20 cellular contexts compared by ENCODE assay signal in genomic region chr1:42743302-42744029, GRCh38. TPM values are rescaled to one million over a fixed set of nuclear protein-coding genes. Genes with fewer than 3 reads are reported as not detected.
A peak's percentile ranks its signal among the peaks of the same experiment; 100 is the strongest.
DNase-seq lines count a peak whose midpoint lies in the region; ATAC-seq, FAIRE-seq and TF ChIP-seq lines count a peak whose summit lies in the region.
"Had no signal": no experiment of that assay in that cellular context is flagged by ENCODE, and none has a peak within 500 bp of the region (broad histone marks: within the 10 kb centered on the region; RNA-seq: fewer than 3 reads in every experiment).

No MANE protein-coding gene starts in this region.

- H2BK20ac ChIP-seq in H1 (ENCODE audit: low read length): no peak overlapping the region

- TF ChIP-seq EP300 in H1 (IDR thresholded peaks at IDR 0.05; ENCODE audit: borderline replicate concordance in 1 of 2, low read depth in 2 of 2, low read length in 2 of 2): no peak

- H2BK12ac ChIP-seq in H1 (ENCODE audit: low read depth, low read length): 0 out of 2 replicates have a peak overlapping the region, but pooled peaks have one; percentile 70

- peaks cover 5% of the 10 kb centered on the region; the same call in 1 of the 2 replicates for H3K23me2 ChIP-seq in H1 (ENCODE audit: low read depth, low read length)

- 0 out of 2 replicates have a peak overlapping the region, but pooled peaks have one; percentile 6 for H4K8ac ChIP-seq in H1 (ENCODE audit: extremely low read depth, insufficient read depth, low read length)

- no peaks in the 10 kb centered on the region for H3K9me3 Mint-ChIP-seq in neural crest cell
- H3K9me3 Mint-ChIP-seq: activated T-helper 1 cell treated with anti-CD3 and anti-CD28 coated beads, Interleukin-12 subunit alpha, Interleukin-12 subunit beta, Interleukin-2, Interleukin-4 antibody, amounts not matched to agents 30 ng/mL and 10 ng/mL and 1 ng/mL, durations not matched to agents 14 hours and 24 hours and 36 hours; effector memory CD8-positive, alpha-beta T cell; T-helper 1 cell treated with Interleukin-12 subunit alpha and Interleukin-12 subunit beta and Interleukin-4 antibody, amounts not matched to agents 30 μg/mL and 1 μg/mL, for 36 hours had no signal

- H3K4ac ChIP-seq in H1 (replicated peaks; ENCODE audit: insufficient read length, low read depth, low read length): no peak overlapping the region

- TF ChIP-seq POLR2A in H1 (IDR thresholded peaks at IDR 0.05; ENCODE audit: control extremely low read depth in 1 of 2, low read depth in 2 of 2, low read length in 2 of 2) (no peak), body of pancreas (IDR thresholded peaks at IDR 0.05) (no peak)

- H3K27ac ChIP-seq in H1 (ENCODE audit: low read depth, low read length) (no peak overlapping the region), body of pancreas (no peak overlapping the region), right atrium auricular region (no peak overlapping the region)
- H3K27ac ChIP-seq: adrenal gland had no signal

- no peak overlapping the region for H3K56ac ChIP-seq in H1 (replicated peaks; ENCODE audit: insufficient read length, low read depth, low read length)

- no peak overlapping the region for H2AFZ ChIP-seq in H1 (ENCODE audit: low read length)

- peak; percentile 52 for DNase-seq in ELF-1 (ENCODE audit: low read depth, low spot score)
- peak; percentile 52 for DNase-seq in NCI-H2171 (lab: John Stamatoyannopoulos, UW)
- no peak for DNase-seq in H1 (ENCODE audit: low read depth in 1 of 2, low spot score in 2 of 2)
- no peak for DNase-seq in neural crest cell (ENCODE audit: low read depth, low spot score)
- DNase-seq in NCI-H526 (lab: John Stamatoyannopoulos, UW): no peak
- no peak for DNase-seq in DMS153 (lab: John Stamatoyannopoulos, UW)
- no peak for DNase-seq in body of pancreas
- no peak for DNase-seq in right atrium auricular region (ENCODE audit: low spot score)
- DNase-seq: effector memory CD8-positive, alpha-beta T cell; hypothalamus; left colon; stimulated activated CD4-positive, alpha-beta T cell treated with anti-CD3 and anti-CD28 coated beads, Interleukin-4, amount 100 ng/mL, for 24 hours; stimulated activated CD8-positive, alpha-beta memory T cell treated with anti-CD3 and anti-CD28 coated beads, Interleukin-4, amount 100 ng/mL, for 48 hours; substantia nigra had no signal

- no peak for ATAC-seq in body of pancreas
- ATAC-seq: effector memory CD8-positive, alpha-beta T cell; left colon had no signal

- peaks cover 0 to 2% of the 10 kb centered on the region in 2 experiments for H4K20me1 ChIP-seq in H1 (replicated peaks in 1 of 2; ENCODE audit: control insufficient read depth in 1 of 2, insufficient read depth in 2 of 2, low read length in 2 of 2)

- peaks cover 32% of the 10 kb centered on the region for H3K4me1 Mint-ChIP-seq in neural crest cell

- H3K9me3 ChIP-seq in H1 (ENCODE audit: insufficient read depth in 2 of 2, low read depth in 1 of 2, low read length in 1 of 2) (no peaks in the 10 kb centered on the region), body of pancreas (no peaks in the 10 kb centered on the region), right atrium auricular region (no peaks in the 10 kb centered on the region)
- H3K9me3 ChIP-seq: adrenal gland had no signal

- no peak overlapping the region for H4K5ac ChIP-seq in H1 (ENCODE audit: insufficient read length, low read depth, low read length)

- H3K27me3 ChIP-seq in H1 (replicated peaks in 1 of 4; ENCODE audit: control insufficient read depth in 3 of 4, extremely low read depth in 1 of 4, insufficient read depth in 3 of 4, low read length in 3 of 4) (no peaks in the 10 kb centered on the region), body of pancreas (no peaks in the 10 kb centered on the region), right atrium auricular region (no peaks in the 10 kb centered on the region)
- H3K27me3 ChIP-seq: adrenal gland had no signal

- intact Hi-C loops in body of pancreas (cut with DNase I): loop anchor here (10.0 kb wide), 2 partner anchors 169 to 599 kb away; no protein-coding TSS in a partner anchor

- peaks cover 3% of the 10 kb centered on the region; the same call in 1 of the 2 replicates for H3K79me1 ChIP-seq in H1 (ENCODE audit: low read depth, low read length)

- peaks cover 0 to 36% (median 28%) of the 10 kb centered on the region in 4 experiments; a peak in 6 of 7 replicates for H3K4me1 ChIP-seq in H1 (replicated peaks in 1 of 4; ENCODE audit: control insufficient read depth in 3 of 4, insufficient read depth in 4 of 4, low read length in 3 of 4)
- H3K4me1 ChIP-seq in body of pancreas: no peaks in the 10 kb centered on the region
- H3K4me1 ChIP-seq in right atrium auricular region: no peaks in the 10 kb centered on the region

- H3K27me3 Mint-ChIP-seq in neural crest cell (ENCODE audit: low read depth): no peaks in the 10 kb centered on the region
- H3K27me3 Mint-ChIP-seq: effector memory CD8-positive, alpha-beta T cell had no signal

- 86% methylated on average over 20 of the region's 21 CpGs; no CpG with 5 or more reads in 1 of the 2 experiments for WGBS in H1 (ENCODE audit: extremely low coverage in 1 of 2, insufficient coverage in 1 of 2, insufficient read length in 1 of 2, insufficient replicate concordance in 2 of 2, low coverage in 1 of 2, low lambda C conversion rate in 2 of 2, missing lambda C conversion rate in 1 of 2), 2 experiments
- 71 to 80% methylated on average over 21 of the region's 21 CpGs for WGBS in body of pancreas, 2 donors

- H2BK120ac ChIP-seq in H1 (replicated peaks; ENCODE audit: low read depth, low read length): no peak overlapping the region

- 0 out of 2 replicates have a peak overlapping the region, but pooled peaks have one; percentile 10 for H3K18ac ChIP-seq in H1 (ENCODE audit: extremely low read depth, low read length)

- no peak for FAIRE-seq in H1 (lab: Jason Lieb, UNC)
- FAIRE-seq: G401.6 had no signal

- H3K36me3 ChIP-seq in H1 (ENCODE audit: control insufficient read depth in 2 of 4, insufficient read depth in 4 of 4, low read length in 3 of 4) (peaks cover 3 to 10% (median 4%) of the 10 kb centered on the region in 4 experiments; a peak in 7 of 8 replicates), body of pancreas (replicated peaks in 1 of 2; ENCODE audit: insufficient read depth in 1 of 2, low read depth in 2 of 2) (peaks cover 0 to 2% of the 10 kb centered on the region in 2 donors), right atrium auricular region (peaks cover 12% of the 10 kb centered on the region)

- CTCF ChIA-PET in H1 (lab: Charles Lee; ENCODE audit: partially characterized antibody): interaction anchor here (0.5 to 9.8 kb wide), 6 partner anchors 8 to 165 kb away, joined by 3 to 77 read pairs (median 4); partner anchors contain the start of genes P3H1 and YBX1

- H3K79me2 ChIP-seq in H1 (ENCODE audit: control insufficient read depth in 1 of 2, insufficient read depth in 2 of 2, low read length in 2 of 2): no peaks in the 10 kb centered on the region

- no peak overlapping the region for H3K14ac ChIP-seq in H1 (ENCODE audit: insufficient read length)

- H2BK5ac ChIP-seq in H1 (ENCODE audit: low read depth, low read length): no peak overlapping the region

- no peak overlapping the region for H3K4me3 Mint-ChIP-seq in neural crest cell
- H3K4me3 Mint-ChIP-seq: activated T-helper 1 cell treated with anti-CD3 and anti-CD28 coated beads, Interleukin-12 subunit alpha, Interleukin-12 subunit beta, Interleukin-2, Interleukin-4 antibody, amounts not matched to agents 30 ng/mL and 10 ng/mL and 1 ng/mL, durations not matched to agents 14 hours and 24 hours and 36 hours; effector memory CD8-positive, alpha-beta T cell; T-helper 1 cell treated with Interleukin-12 subunit alpha and Interleukin-12 subunit beta and Interleukin-4 antibody, amounts not matched to agents 30 μg/mL and 1 μg/mL, for 36 hours had no signal

- TF ChIP-seq RAD21 in H1 (IDR thresholded peaks at IDR 0.05 in 1 of 2, conservative IDR thresholded peaks at IDR 0.05 in 1 of 2; ENCODE audit: low read depth in 2 of 2, low read length in 2 of 2): no peak

- H2BK15ac ChIP-seq in H1 (ENCODE audit: low read length): no peak overlapping the region

- no peak overlapping the region for H2AK5ac ChIP-seq in H1 (ENCODE audit: low read depth, low read length)

- H3K23ac ChIP-seq in H1 (ENCODE audit: insufficient read length): no peak overlapping the region

- H3K27ac Mint-ChIP-seq in neural crest cell (ENCODE audit: unreplicated experiment): peak overlapping the region; percentile 9
- H3K27ac Mint-ChIP-seq: activated T-helper 1 cell treated with anti-CD3 and anti-CD28 coated beads, Interleukin-12 subunit alpha, Interleukin-12 subunit beta, Interleukin-2, Interleukin-4 antibody, amounts not matched to agents 30 ng/mL and 10 ng/mL and 1 ng/mL, durations not matched to agents 14 hours and 24 hours and 36 hours; effector memory CD8-positive, alpha-beta T cell; T-helper 1 cell treated with Interleukin-12 subunit alpha and Interleukin-12 subunit beta and Interleukin-4 antibody, amounts not matched to agents 30 μg/mL and 1 μg/mL, for 36 hours had no signal

- POLR2A ChIA-PET in H1 (lab: Charles Lee; ENCODE audit: partially characterized antibody): interaction anchor here (1.1 to 3.7 kb wide), 6 partner anchors 11 to 61 kb away, joined by 3 to 9 read pairs (median 4); partner anchors contain the start of genes C1orf50, P3H1 and YBX1

- peaks cover 15% of the 10 kb centered on the region for H3K36me3 Mint-ChIP-seq in neural crest cell (ENCODE audit: low read depth)

- TF ChIP-seq CTCF in H1 (IDR thresholded peaks at IDR 0.05; ENCODE audit: control extremely low read depth in 1 of 3, insufficient read depth in 1 of 3, low read depth in 1 of 3, low read length in 3 of 3) (no peak), neural crest cell (conservative IDR thresholded peaks at IDR 0.05) (no peak), body of pancreas (IDR thresholded peaks at IDR 0.05) (no peak), right atrium auricular region (IDR thresholded peaks at IDR 0.05) (no peak)

- H3K9ac ChIP-seq in H1 (replicated peaks in 1 of 4; ENCODE audit: extremely low read depth in 1 of 4, low read depth in 3 of 4, low read length in 3 of 4): no peak overlapping the region

- H3K4me2 ChIP-seq in H1 (ENCODE audit: insufficient read depth in 1 of 2, low read depth in 2 of 2, low read length in 2 of 2): no peak overlapping the region

- H4K91ac ChIP-seq in H1 (replicated peaks; ENCODE audit: insufficient read length, low read length): peak overlapping the region; percentile 20

- H3K4me3 ChIP-seq in H1 (ENCODE audit: extremely low read depth in 1 of 4, insufficient read depth in 2 of 4, low read depth in 3 of 4, low read length in 4 of 4) (no peak overlapping the region), body of pancreas (no peak overlapping the region), right atrium auricular region (no peak overlapping the region)
- H3K4me3 ChIP-seq: adrenal gland had no signal

RNA-seq across cellular contexts. Expression of gene CLDN19, which starts 3.4 kb away (rescaled TPM):
- 9.7 and 12.1 TPM in 2 replicates for total RNA-seq in H1 (2021; fragmentation: NEBNext Ultra II Directional; extraction: Animal tissue kit (Norgen Biotek cat#: 25700))
- polyA plus RNA-seq in H1 (2011; rRNA removed): 17.2 and 27.8 TPM in 2 replicates
- 19.5 TPM for polyA plus RNA-seq in H1 (2011; cell fraction: cytosol; rRNA removed)
- 22.5 TPM for polyA plus RNA-seq in H1 (2011; cell fraction: nucleus; rRNA removed)
- 8.1 to 15.1 TPM (median 13.1 TPM) in 4 replicates for polyA plus RNA-seq in H1 (2012, experiment 1 of 2)
- polyA plus RNA-seq in H1 (2012, experiment 2 of 2): 11.9 TPM
- polyA plus RNA-seq in H1 (2013, experiment 1 of 2): 10.3 TPM
- polyA plus RNA-seq in H1 (2013, experiment 2 of 2): 11.9 TPM
- 11.2 and 12.8 TPM in 2 replicates for polyA minus RNA-seq in H1 (2011; rRNA and poly(A)+ RNA removed)
- 9.9 TPM for polyA minus RNA-seq in H1 (2011; cell fraction: cytosol; rRNA and poly(A)+ RNA removed)
- polyA minus RNA-seq in H1 (2011; cell fraction: nucleus; rRNA and poly(A)+ RNA removed): 10.9 TPM
- total RNA-seq in neural crest cell (0.14 and 0.19 TPM in 2 replicates), body of pancreas (not detected), right atrium auricular region (under 1 TPM in 1 of 2 donors, not detected in 1; 0.28 TPM)
- total RNA-seq: activated T-helper 1 cell treated with anti-CD3 and anti-CD28 coated beads, Interleukin-12 subunit alpha, Interleukin-12 subunit beta, Interleukin-2, Interleukin-4 antibody, amounts not matched to agents 30 ng/mL and 10 ng/mL and 1 ng/mL, durations not matched to agents 14 hours and 24 hours and 36 hours; cerebellum; left colon; omental fat pad had no signal

RNA-seq across cellular contexts. Expression of gene P3H1, which starts 23.4 kb away (rescaled TPM):
- 58.4 and 60.4 TPM in 2 replicates for total RNA-seq in H1 (2021; fragmentation: NEBNext Ultra II Directional; extraction: Animal tissue kit (Norgen Biotek cat#: 25700))
- 87.5 and 90.7 TPM in 2 replicates for polyA plus RNA-seq in H1 (2011; rRNA removed)
- polyA plus RNA-seq in H1 (2011; cell fraction: cytosol; rRNA removed): 70.9 TPM
- polyA plus RNA-seq in H1 (2011; cell fraction: nucleus; rRNA removed): 228 TPM
- 35.4 to 52.4 TPM (median 51.1 TPM) in 4 replicates for polyA plus RNA-seq in H1 (2012, experiment 1 of 2)
- polyA plus RNA-seq in H1 (2012, experiment 2 of 2): 37.1 TPM
- 108 TPM for polyA plus RNA-seq in H1 (2013, experiment 1 of 2)
- polyA plus RNA-seq in H1 (2013, experiment 2 of 2): 90.7 TPM
- polyA minus RNA-seq in H1 (2011; rRNA and poly(A)+ RNA removed): 56.4 and 57.1 TPM in 2 replicates
- 30.7 TPM for polyA minus RNA-seq in H1 (2011; cell fraction: cytosol; rRNA and poly(A)+ RNA removed)
- 51.6 TPM for polyA minus RNA-seq in H1 (2011; cell fraction: nucleus; rRNA and poly(A)+ RNA removed)
- total RNA-seq in neural crest cell (77.2 and 88.6 TPM in 2 replicates), body of pancreas (10 to 100 TPM; 16.9 to 34.9 TPM), right atrium auricular region (10 to 100 TPM; 11.3 to 15.6 TPM)

RNA-seq across cellular contexts. Expression of gene C1orf50, which starts 23.6 kb away (rescaled TPM):
- total RNA-seq in H1 (2021; fragmentation: NEBNext Ultra II Directional; extraction: Animal tissue kit (Norgen Biotek cat#: 25700)): 6.9 and 7.1 TPM in 2 replicates
- 2.1 and 3.2 TPM in 2 replicates for polyA plus RNA-seq in H1 (2011; rRNA removed)
- polyA plus RNA-seq in H1 (2011; cell fraction: cytosol; rRNA removed): 4.0 TPM
- 1.5 TPM for polyA plus RNA-seq in H1 (2011; cell fraction: nucleus; rRNA removed)
- 2.5 to 6.3 TPM (median 3.1 TPM) in 4 replicates for polyA plus RNA-seq in H1 (2012, experiment 1 of 2)
- 0.60 TPM for polyA plus RNA-seq in H1 (2012, experiment 2 of 2)
- polyA plus RNA-seq in H1 (2013, experiment 1 of 2): 2.6 TPM
- 2.3 TPM for polyA plus RNA-seq in H1 (2013, experiment 2 of 2)
- polyA minus RNA-seq in H1 (2011; rRNA and poly(A)+ RNA removed): 2.2 and 3.3 TPM in 2 replicates
- polyA minus RNA-seq in H1 (2011; cell fraction: cytosol; rRNA and poly(A)+ RNA removed): 2.5 TPM
- polyA minus RNA-seq in H1 (2011; cell fraction: nucleus; rRNA and poly(A)+ RNA removed): 3.0 TPM
- 9.7 and 13.6 TPM in 2 replicates for total RNA-seq in neural crest cell
- total RNA-seq in body of pancreas: 1 to 10 TPM; 2.0 to 2.1 TPM
- 1 to 10 TPM; 3.0 to 3.6 TPM for total RNA-seq in right atrium auricular region

RNA-seq across cellular contexts. Expression of gene TMEM269, which starts 41.3 kb away (rescaled TPM):
- 0.35 and 0.61 TPM in 2 replicates for total RNA-seq in H1 (2021; fragmentation: NEBNext Ultra II Directional; extraction: Animal tissue kit (Norgen Biotek cat#: 25700))
- 0.14 TPM in 2 replicates for polyA plus RNA-seq in H1 (2011; rRNA removed)
- 0.19 TPM for polyA plus RNA-seq in H1 (2011; cell fraction: cytosol; rRNA removed)
- 0.29 TPM for polyA plus RNA-seq in H1 (2011; cell fraction: nucleus; rRNA removed)
- 0.10 to 0.39 TPM (median 0.20 TPM) in 4 replicates for polyA plus RNA-seq in H1 (2012, experiment 1 of 2)
- 0.08 TPM for polyA plus RNA-seq in H1 (2012, experiment 2 of 2)
- 0.12 TPM for polyA plus RNA-seq in H1 (2013, experiment 1 of 2)
- 0.13 TPM for polyA plus RNA-seq in H1 (2013, experiment 2 of 2)
- 0.22 and 0.24 TPM in 2 replicates for polyA minus RNA-seq in H1 (2011; rRNA and poly(A)+ RNA removed)
- polyA minus RNA-seq in H1 (2011; cell fraction: cytosol; rRNA and poly(A)+ RNA removed): not detected
- 0.20 TPM for polyA minus RNA-seq in H1 (2011; cell fraction: nucleus; rRNA and poly(A)+ RNA removed)
- total RNA-seq in neural crest cell (0.70 and 0.91 TPM in 2 replicates), body of pancreas (not detected), right atrium auricular region (not detected)

Comparison
In these comparisons a context has a peak if more than half of its experiments do, and no peak if none do; other contexts are left out.
1. DNase-seq: peak in ELF-1 (single experiment) and NCI-H2171 (single experiment); none in H1 (0 of 2), neural crest cell (single experiment), NCI-H526 (0 of 2), DMS153 (single experiment), body of pancreas (0 of 4) and right atrium auricular region (single experiment).